Comparison of ENCODE assay signal across 26 cellular contexts in the genomic region with DNA sequence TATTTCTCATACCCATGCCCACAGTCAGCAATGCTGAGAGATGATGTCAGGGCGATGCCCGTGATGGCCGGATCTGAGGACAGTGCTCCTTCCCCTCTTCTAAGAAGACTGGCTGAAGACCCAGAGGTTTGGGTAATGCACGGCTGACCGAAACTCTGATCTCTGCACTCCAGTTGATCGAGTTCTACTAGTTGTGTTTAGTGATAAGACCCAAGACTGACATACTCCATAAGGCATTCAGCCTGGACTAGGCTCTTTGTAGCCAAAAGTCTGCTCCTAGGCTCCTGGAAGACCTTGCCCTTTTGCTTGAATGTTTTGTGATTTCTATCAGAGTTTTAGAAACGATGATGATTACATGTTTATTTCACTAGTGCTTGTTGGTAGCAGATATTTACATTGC.
"Had no signal": no experiment of that assay in that cellular context is flagged by ENCODE, and none has a peak within 500 bp of the region (broad histone marks: within the 10 kb centered on the region; RNA-seq: fewer than 3 reads in every experiment).

No MANE protein-coding gene starts in this region.

- H3K27ac ChIP-seq: coronary artery, epithelial cell of prostate, esophagus squamous epithelium, gastrocnemius medialis, heart right ventricle, left lung, lower lobe of right lung had no signal

- FAIRE-seq: colon, endometrium, islet of Langerhans, keratinocyte had no signal

- H3K4me3 ChIP-seq: coronary artery, esophagus squamous epithelium, gastrocnemius medialis, heart right ventricle, left lung, lower lobe of right lung, mucosa of descending colon had no signal

- ATAC-seq: effector memory CD8-positive, alpha-beta T cell; esophagus mucosa; gastrocnemius medialis; heart right ventricle; left cardiac atrium; left lung; left ventricle myocardium superior; lower lobe of right lung; mucosa of descending colon had no signal

- H3K9me3 ChIP-seq: esophagus squamous epithelium, gastrocnemius medialis, left lung, lower lobe of right lung, mucosa of descending colon had no signal

- H3K4me1 ChIP-seq: left lung had no signal

- H3K27me3 ChIP-seq: esophagus squamous epithelium, gastrocnemius medialis, heart right ventricle, left lung had no signal

- H3K36me3 ChIP-seq: esophagus squamous epithelium, gastrocnemius medialis, heart right ventricle, left lung, lower lobe of right lung had no signal

- DNase-seq: effector CD8-positive, alpha-beta T cell; effector memory CD8-positive, alpha-beta T cell; endodermal cell; erythroblast; esophagus squamous epithelium; foreskin fibroblast; foreskin melanocyte; gastrocnemius medialis; glutamatergic neuron; head of caudate nucleus; heart right ventricle; hippocampal formation; left cardiac atrium; left lung; left ventricle myocardium superior; lower lobe of right lung; mesenchymal stem cell; mucosa of descending colon; naive B cell had no signal
